14 cellular contexts compared by ENCODE assay signal in the genomic region with DNA sequence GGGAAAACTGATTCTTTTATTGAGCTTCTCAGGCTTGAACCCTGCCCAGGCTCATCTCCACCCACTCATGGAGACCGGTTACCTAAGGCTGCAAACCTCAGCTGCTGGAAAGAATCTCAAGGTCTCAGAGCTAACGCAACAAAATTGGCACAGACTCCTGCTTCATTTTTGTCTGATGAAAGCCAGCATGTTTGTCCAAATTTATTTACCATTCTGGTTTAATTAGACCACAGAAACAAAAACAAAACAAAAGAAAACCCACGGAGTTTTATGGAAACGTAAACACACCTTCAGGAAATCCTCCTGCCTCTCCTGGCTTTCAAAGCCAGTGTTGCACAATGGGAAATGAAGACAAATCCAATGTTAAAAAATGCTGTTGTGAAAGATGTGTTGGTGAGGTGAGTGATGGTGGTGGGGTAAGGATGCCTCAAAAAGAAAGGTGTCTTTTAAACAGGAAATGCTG. TPM values are rescaled to one million over a fixed set of nuclear protein-coding genes. Genes with fewer than 3 reads are reported as not detected.
DNase-seq lines count a peak whose midpoint lies in the region; ATAC-seq, FAIRE-seq and TF ChIP-seq lines count a peak whose summit lies in the region.
"Had no signal": no experiment of that assay in that cellular context is flagged by ENCODE, and none has a peak within 500 bp of the region (broad histone marks: within the 10 kb centered on the region; RNA-seq: fewer than 3 reads in every experiment).

No MANE protein-coding gene starts in this region.

- POLR2A ChIA-PET in IMR-90 (lab: Charles Lee; ENCODE audit: unreplicated experiment) (no interaction called here), K562 (lab: Yijun Ruan, JAX) (no interaction called here)

- FAIRE-seq in K562 (lab: Jason Lieb, UNC): no peak
- FAIRE-seq: TTC549 had no signal

- H2BK5ac ChIP-seq in IMR-90 (ENCODE audit: low read depth, low read length, poor library complexity, severe bottlenecking): no peak overlapping the region

- no peak overlapping the region for H3K23ac ChIP-seq in IMR-90 (ENCODE audit: low read depth, low read length)

- no peak overlapping the region for H2BK15ac ChIP-seq in IMR-90 (ENCODE audit: low read depth, low read length)

- H2BK20ac ChIP-seq in IMR-90 (ENCODE audit: low read depth, low read length): no peak overlapping the region

- TF ChIP-seq RAD21 in IMR-90 (IDR thresholded peaks at IDR 0.05; ENCODE audit: low read length): no peak
- no peak for TF ChIP-seq RAD21 in K562 (CRISPR knock-in tag; conservative IDR thresholded peaks at IDR 0.05 in 1 of 2, IDR thresholded peaks at IDR 0.05 in 1 of 2)

- H3K27me3 ChIP-seq in IMR-90 (ENCODE audit: control insufficient read depth, insufficient read depth, low read length) (peaks cover 12% of the 10 kb centered on the region), K562 (ENCODE audit: control insufficient read depth in 2 of 2, insufficient read depth in 2 of 2, low read length in 2 of 2) (peaks cover 24 to 41% of the 10 kb centered on the region in 2 experiments), gastroesophageal sphincter (no peaks in the 10 kb centered on the region), skeletal muscle satellite cell (ENCODE audit: control insufficient read depth, insufficient read depth, low read length) (no peaks in the 10 kb centered on the region), hepatocyte (no peaks in the 10 kb centered on the region)

- no TSS peak for BruUV-seq in IMR-90 (replicated peaks; lab: Mats Ljungman, UMichigan)
- BruUV-seq in K562 (replicated peaks; lab: Mats Ljungman, UMichigan): no TSS peak

- H3K9ac ChIP-seq in IMR-90 (ENCODE audit: low read depth, low read length) (no peak overlapping the region), K562 (ENCODE audit: insufficient read depth in 1 of 2, low read depth in 2 of 2, low read length in 2 of 2) (no peak overlapping the region), skeletal muscle satellite cell (ENCODE audit: low read depth, low read length) (no peak overlapping the region)

- dilution Hi-C loops in IMR-90 (cut with HindIII; ENCODE audit: low sequenced_read_pairs, unreplicated experiment): no loop called here

- TF ChIP-seq EP300 in K562 (IDR thresholded peaks at IDR 0.05; ENCODE audit: low read length) (no peak), gastroesophageal sphincter (IDR thresholded peaks at IDR 0.05) (no peak)

- TF ChIP-seq POLR2A in IMR-90 (IDR thresholded peaks at IDR 0.05; ENCODE audit: low read depth, low read length): no peak
- no peak for TF ChIP-seq POLR2A in K562 (conservative IDR thresholded peaks at IDR 0.05)
- TF ChIP-seq POLR2A in gastroesophageal sphincter (IDR thresholded peaks at IDR 0.05): no peak

- in situ Hi-C loops in IMR-90 (cut with MboI; ENCODE audit: low sequenced_read_pairs): no loop called here
- in situ Hi-C loops in K562 (cut with MboI): no loop called here

- H2AK5ac ChIP-seq in IMR-90 (ENCODE audit: low read depth, low read length): no peak overlapping the region

- no peak overlapping the region for H3K18ac ChIP-seq in IMR-90 (ENCODE audit: low read depth, low read length)

- H3K27ac ChIP-seq in IMR-90 (ENCODE audit: insufficient read depth, low read length): no peak overlapping the region
- H3K27ac ChIP-seq in K562 (ENCODE audit: extremely low read depth, low read depth, low read length): no peak overlapping the region
- H3K27ac ChIP-seq in gastroesophageal sphincter: peak overlapping the region; percentile 81 to 92 (median 87)
- no peak overlapping the region for H3K27ac ChIP-seq in hepatocyte

- H3K4ac ChIP-seq in IMR-90 (ENCODE audit: low read depth, low read length): no peak overlapping the region

- H2BK120ac ChIP-seq in IMR-90 (ENCODE audit: low read depth, low read length): no peak overlapping the region

- no peak overlapping the region for H3K56ac ChIP-seq in IMR-90 (ENCODE audit: extremely low read depth, insufficient read depth, low read length)

- no peaks in the 10 kb centered on the region for H3K9me2 ChIP-seq in hepatocyte (replicated peaks; ENCODE audit: insufficient read depth)

- H3K4me1 ChIP-seq in IMR-90 (ENCODE audit: control insufficient read depth, insufficient read depth, low read length) (no peaks in the 10 kb centered on the region), K562 (replicated peaks in 1 of 2; ENCODE audit: control insufficient read depth in 2 of 2, insufficient read depth in 2 of 2, low read length in 2 of 2) (peaks cover 0 to 3% of the 10 kb centered on the region in 2 experiments; a peak in 2 of 5 replicates), gastroesophageal sphincter (peaks cover 7 to 40% (median 20%) of the 10 kb centered on the region in 3 donors), skeletal muscle satellite cell (ENCODE audit: control insufficient read depth, insufficient read depth, low read length) (peaks cover 11% of the 10 kb centered on the region), hepatocyte (ENCODE audit: insufficient read depth) (no peaks in the 10 kb centered on the region)

- no peak overlapping the region for H2AK9ac ChIP-seq in IMR-90 (replicated peaks; ENCODE audit: low read depth, low read length, poor library complexity)

- H3K14ac ChIP-seq in IMR-90 (replicated peaks; ENCODE audit: low read depth, low read length): no peak overlapping the region

- TF ChIP-seq CTCF in IMR-90 (conservative IDR thresholded peaks at IDR 0.05; ENCODE audit: low read depth, low read length) (no peak), K562 (IDR thresholded peaks at IDR 0.05 in 2 of 3, conservative IDR thresholded peaks at IDR 0.05 in 1 of 3; ENCODE audit: insufficient read depth in 2 of 3, low read depth in 1 of 3, low read length in 3 of 3) (no peak), gastroesophageal sphincter (IDR thresholded peaks at IDR 0.05) (peak in 1 of 4 experiments; percentile 11), hepatocyte (IDR thresholded peaks at IDR 0.05; ENCODE audit: poor library complexity) (no peak)

- no CpG with 5 or more reads among the region's 4 CpGs for WGBS in IMR-90 (ENCODE audit: extremely low coverage in 2 of 2, insufficient read length in 1 of 2), 2 experiments
- WGBS in K562 (ENCODE audit: insufficient coverage, low coverage, missing lambda C conversion rate): 0% methylated on average over 4 of the region's 4 CpGs
- 3 to 25% methylated on average over 4 of the region's 4 CpGs for WGBS in gastroesophageal sphincter (ENCODE audit: low coverage in 1 of 2), 2 donors
- whole genome bisulfite sequencing in hepatocyte (ENCODE audit: low lambda C conversion rate, missing lambda C conversion rate): 39% methylated on average over 4 of the region's 4 CpGs

- no peaks in the 10 kb centered on the region for H3K79me2 ChIP-seq in K562 (ENCODE audit: control insufficient read depth, insufficient read depth, low read length)
- no peaks in the 10 kb centered on the region for H3K79me2 ChIP-seq in hepatocyte

- DNase-seq in IMR-90: peak; percentile 29
- DNase-seq in K562 (ENCODE audit: extremely low read depth in 1 of 4, low spot score in 3 of 4): no peak
- DNase-seq in inferior parietal cortex (ENCODE audit: extremely low spot score): no peak
- DNase-seq in hepatocyte (ENCODE audit: low spot score): no peak
- no peak for DNase-seq in NCI-H2107 treated with DMSO at 0.1 percent for 48 hours (lab: John Stamatoyannopoulos, UW; ENCODE audit: unreplicated experiment)
- DNase-seq: activated naive CD4-positive, alpha-beta T cell treated with anti-CD3 and anti-CD28 coated beads, Interleukin-2, amount 50 U/mL, for 16 hours; left colon; NCI-H1417; NCI-H748 treated with DMSO at 0.1 percent for 48 hours; SIG-M5 had no signal

- no peak overlapping the region for H4K5ac ChIP-seq in IMR-90 (ENCODE audit: low read depth, low read length)

- H3K79me1 ChIP-seq in IMR-90 (ENCODE audit: low read depth in 1 of 2, low read length in 2 of 2): no peaks in the 10 kb centered on the region

- H2AFZ ChIP-seq in IMR-90 (replicated peaks; ENCODE audit: low read length, poor library complexity): no peak overlapping the region
- no peak overlapping the region for H2AFZ ChIP-seq in K562 (ENCODE audit: low read depth, low read length)
- no peak overlapping the region for H2AFZ ChIP-seq in hepatocyte

- no peaks in the 10 kb centered on the region for H3K36me3 ChIP-seq in IMR-90 (ENCODE audit: control insufficient read depth, insufficient read depth, low read length)
- no peaks in the 10 kb centered on the region for H3K36me3 ChIP-seq in K562 (ENCODE audit: control insufficient read depth, insufficient read depth, low read length)
- peaks cover 0 to 14% of the 10 kb centered on the region in 2 donors for H3K36me3 ChIP-seq in gastroesophageal sphincter
- no peaks in the 10 kb centered on the region for H3K36me3 ChIP-seq in skeletal muscle satellite cell (ENCODE audit: insufficient read depth, low read length)
- no peaks in the 10 kb centered on the region for H3K36me3 ChIP-seq in hepatocyte (replicated peaks; ENCODE audit: insufficient read depth, low read depth)

- H4K20me1 ChIP-seq in IMR-90 (ENCODE audit: insufficient read depth, low read length) (no peaks in the 10 kb centered on the region), K562 (replicated peaks; ENCODE audit: control insufficient read depth, insufficient read depth, low read length) (no peaks in the 10 kb centered on the region), hepatocyte (ENCODE audit: insufficient read depth, poor library complexity, severe bottlenecking) (no peaks in the 10 kb centered on the region)

- H3K4me3 ChIP-seq in IMR-90 (ENCODE audit: insufficient read depth, low read depth, low read length) (no peak overlapping the region), K562 (no peak overlapping the region), gastroesophageal sphincter (peak overlapping the region; percentile 11 to 13), skeletal muscle satellite cell (ENCODE audit: low read length) (no peak overlapping the region), hepatocyte (no peak overlapping the region)

- ATAC-seq in IMR-90 (ENCODE audit: low read depth) (no peak), K562 (no peak), gastroesophageal sphincter (peak; percentile 79), GM21529 (IDR thresholded peaks at IDR 0.05; ENCODE audit: unreplicated experiment) (no peak)
- ATAC-seq: left colon had no signal

- intact Hi-C loops in IMR-90 (cut with micrococcal nuclease) (loop anchor here (10.0 kb wide), 1 partner anchor 447 kb away; a partner anchor contains a TSS), K562 (cut with micrococcal nuclease) (loop anchor here (5.0 to 10.0 kb wide), 2 partner anchors 54 to 457 kb away; a partner anchor contains a TSS)

- H3K9me1 ChIP-seq in IMR-90 (ENCODE audit: insufficient read depth, low read length) (no peaks in the 10 kb centered on the region), K562 (ENCODE audit: control insufficient read depth, insufficient read depth, low read length) (no peaks in the 10 kb centered on the region)

- CTCF ChIA-PET in IMR-90 (lab: Yijun Ruan, JAX): no interaction called here
- CTCF ChIA-PET in K562 (lab: Yijun Ruan, JAX; ENCODE audit: low intra/inter-chr PET ratio): no interaction called here

- H4K8ac ChIP-seq in IMR-90 (ENCODE audit: low read depth in 2 of 2, low read length in 2 of 2): no peak overlapping the region

- no peak overlapping the region; the same call in 1 of the 2 replicates for H3K4me2 ChIP-seq in IMR-90 (ENCODE audit: low read depth, low read length)
- H3K4me2 ChIP-seq in K562 (ENCODE audit: insufficient read depth, low read length): no peak overlapping the region
- H3K4me2 ChIP-seq in skeletal muscle satellite cell (ENCODE audit: low read length): peak overlapping the region; percentile 14
- no peak overlapping the region for H3K4me2 ChIP-seq in hepatocyte

- H4K91ac ChIP-seq in IMR-90 (ENCODE audit: insufficient read depth, low read depth, low read length): no peak overlapping the region

- H3K9me3 ChIP-seq in IMR-90 (ENCODE audit: control insufficient read depth, insufficient read depth, low read length) (no peaks in the 10 kb centered on the region), K562 (replicated peaks; ENCODE audit: control insufficient read depth, insufficient read depth, low read depth, low read length) (no peaks in the 10 kb centered on the region), gastroesophageal sphincter (no peaks in the 10 kb centered on the region), skeletal muscle satellite cell (replicated peaks; ENCODE audit: low read length) (no peaks in the 10 kb centered on the region), hepatocyte (ENCODE audit: low read depth) (no peaks in the 10 kb centered on the region)

RNA-seq across cellular contexts. Expression of a gene that starts 56.4 kb away (rescaled TPM):
- 8.9 and 11.7 TPM in 2 replicates for total RNA-seq in IMR-90 (2012; rRNA removed)
- polyA plus RNA-seq in IMR-90 (2012; rRNA removed): 6.4 and 6.8 TPM in 2 replicates
- polyA plus RNA-seq in IMR-90 (2012; cell fraction: cytosol; rRNA removed): 5.8 and 6.6 TPM in 2 replicates
- polyA plus RNA-seq in IMR-90 (2012; cell fraction: nucleus; rRNA removed; ENCODE audit: low replicate concordance): 6.6 and 13.8 TPM in 2 replicates
- total RNA-seq in K562 (2011; cell fraction: chromatin; rRNA removed; ENCODE audit: low replicate concordance): not detected in 2 replicates
- total RNA-seq in K562 (2011; cell fraction: nucleolus; rRNA removed): not detected in 2 replicates
- not detected in 2 replicates for total RNA-seq in K562 (2011; cell fraction: nucleoplasm; rRNA removed)
- 0.12 TPM in 1 of 2 replicates, not detected in the other for total RNA-seq in K562 (2014; rRNA removed)
- not detected in 2 replicates for total RNA-seq in K562 (2014; rRNA removed; fragmentation: Illumina TruSeq; extraction: Trizol)
- not detected in 2 replicates for total RNA-seq in K562 (2015; rRNA removed; fragmentation: Illumina TruSeq; extraction: Trizol)
- total RNA-seq in K562 (2021): not detected in 2 replicates
- polyA plus RNA-seq in K562 (2011; rRNA removed): not detected in 2 replicates
- not detected in 2 replicates for polyA plus RNA-seq in K562 (2011; cell fraction: cytosol; rRNA removed)
- not detected in 2 replicates for polyA plus RNA-seq in K562 (2011; cell fraction: nucleus; rRNA removed)
- 0.04 and 0.14 TPM in 2 replicates for polyA plus RNA-seq in K562 (2012)
- polyA plus RNA-seq in K562 (2014; fragmentation: Illumina TruSeq; extraction: Trizol): not detected in 2 replicates
- under 1 TPM in 1 of 2 experiments, not detected in 1; 0.06 TPM for polyA plus RNA-seq in K562 (2014; fragmentation: Nextera tagmentation; extraction: Ambion mirVana)
- polyA plus RNA-seq in K562 (2014; rRNA removed): not detected in 2 replicates
- polyA minus RNA-seq in K562 (2011; rRNA and poly(A)+ RNA removed): not detected in 2 replicates
- not detected in 2 replicates for polyA minus RNA-seq in K562 (2011; cell fraction: cytosol; rRNA and poly(A)+ RNA removed)
- not detected in 2 replicates for polyA minus RNA-seq in K562 (2011; cell fraction: nucleus; rRNA and poly(A)+ RNA removed)
- 1,000 to 10,000 TPM; 1,505 to 2,123 (median 1,752) TPM for total RNA-seq in gastroesophageal sphincter
- 4.1 and 22.1 TPM in 2 replicates for total RNA-seq in skeletal muscle satellite cell (2012; rRNA removed)
- total RNA-seq in hepatocyte: 26.4 and 29.3 TPM in 2 replicates
- 10.0 and 13.8 TPM in 2 replicates for polyA plus RNA-seq in hepatocyte

Comparison
In these comparisons a context has a peak if more than half of its experiments do, and no peak if none do; other contexts are left out.
1. H3K27ac ChIP-seq: peak in gastroesophageal sphincter (4 of 4); none in IMR-90 (single experiment), K562 (single experiment) and hepatocyte (single experiment).
2. H3K4me3 ChIP-seq: peak in gastroesophageal sphincter (2 of 2); none in IMR-90 (single experiment), K562 (single experiment), skeletal muscle satellite cell (single experiment) and hepatocyte (single experiment).
3. RNA of a gene that starts 56.4 kb away (total RNA-seq): 1,505 to 2,123 TPM in gastroesophageal sphincter; 26.4 to 29.3 TPM in hepatocyte, 8.9 to 11.7 TPM in IMR-90 and 0.12 TPM in K562; every median in the first group is over 10 times any median in the second.